ENCODE assay signal across 1 cellular context in the genomic region with DNA sequence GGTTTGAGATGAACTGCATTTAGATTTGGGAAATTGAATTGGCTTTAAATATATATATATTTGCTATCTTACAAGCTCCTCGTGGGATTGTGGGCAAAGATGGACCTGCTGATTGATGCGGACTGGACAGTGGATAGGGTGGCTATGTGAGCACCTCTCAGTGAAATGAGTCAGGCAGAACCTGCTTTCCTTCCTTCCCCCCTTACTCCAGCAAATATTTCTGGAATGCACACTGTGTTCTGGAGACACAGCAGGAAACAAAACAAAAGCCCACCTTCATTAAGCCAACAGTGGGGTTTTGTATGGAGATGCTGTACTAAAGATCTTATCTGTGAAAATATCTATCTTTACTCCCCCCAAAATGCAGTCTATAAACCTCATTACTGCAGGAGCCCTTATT.
TF ChIP-seq lines count a peak whose summit lies in the region.

No MANE protein-coding gene starts in this region.

TF ChIP-seq in GM23338, 12 proteins besides CTCF, POLR2A, EP300 and RAD21 (continued from another document):
- TF ChIP-seq, protein P1, sequence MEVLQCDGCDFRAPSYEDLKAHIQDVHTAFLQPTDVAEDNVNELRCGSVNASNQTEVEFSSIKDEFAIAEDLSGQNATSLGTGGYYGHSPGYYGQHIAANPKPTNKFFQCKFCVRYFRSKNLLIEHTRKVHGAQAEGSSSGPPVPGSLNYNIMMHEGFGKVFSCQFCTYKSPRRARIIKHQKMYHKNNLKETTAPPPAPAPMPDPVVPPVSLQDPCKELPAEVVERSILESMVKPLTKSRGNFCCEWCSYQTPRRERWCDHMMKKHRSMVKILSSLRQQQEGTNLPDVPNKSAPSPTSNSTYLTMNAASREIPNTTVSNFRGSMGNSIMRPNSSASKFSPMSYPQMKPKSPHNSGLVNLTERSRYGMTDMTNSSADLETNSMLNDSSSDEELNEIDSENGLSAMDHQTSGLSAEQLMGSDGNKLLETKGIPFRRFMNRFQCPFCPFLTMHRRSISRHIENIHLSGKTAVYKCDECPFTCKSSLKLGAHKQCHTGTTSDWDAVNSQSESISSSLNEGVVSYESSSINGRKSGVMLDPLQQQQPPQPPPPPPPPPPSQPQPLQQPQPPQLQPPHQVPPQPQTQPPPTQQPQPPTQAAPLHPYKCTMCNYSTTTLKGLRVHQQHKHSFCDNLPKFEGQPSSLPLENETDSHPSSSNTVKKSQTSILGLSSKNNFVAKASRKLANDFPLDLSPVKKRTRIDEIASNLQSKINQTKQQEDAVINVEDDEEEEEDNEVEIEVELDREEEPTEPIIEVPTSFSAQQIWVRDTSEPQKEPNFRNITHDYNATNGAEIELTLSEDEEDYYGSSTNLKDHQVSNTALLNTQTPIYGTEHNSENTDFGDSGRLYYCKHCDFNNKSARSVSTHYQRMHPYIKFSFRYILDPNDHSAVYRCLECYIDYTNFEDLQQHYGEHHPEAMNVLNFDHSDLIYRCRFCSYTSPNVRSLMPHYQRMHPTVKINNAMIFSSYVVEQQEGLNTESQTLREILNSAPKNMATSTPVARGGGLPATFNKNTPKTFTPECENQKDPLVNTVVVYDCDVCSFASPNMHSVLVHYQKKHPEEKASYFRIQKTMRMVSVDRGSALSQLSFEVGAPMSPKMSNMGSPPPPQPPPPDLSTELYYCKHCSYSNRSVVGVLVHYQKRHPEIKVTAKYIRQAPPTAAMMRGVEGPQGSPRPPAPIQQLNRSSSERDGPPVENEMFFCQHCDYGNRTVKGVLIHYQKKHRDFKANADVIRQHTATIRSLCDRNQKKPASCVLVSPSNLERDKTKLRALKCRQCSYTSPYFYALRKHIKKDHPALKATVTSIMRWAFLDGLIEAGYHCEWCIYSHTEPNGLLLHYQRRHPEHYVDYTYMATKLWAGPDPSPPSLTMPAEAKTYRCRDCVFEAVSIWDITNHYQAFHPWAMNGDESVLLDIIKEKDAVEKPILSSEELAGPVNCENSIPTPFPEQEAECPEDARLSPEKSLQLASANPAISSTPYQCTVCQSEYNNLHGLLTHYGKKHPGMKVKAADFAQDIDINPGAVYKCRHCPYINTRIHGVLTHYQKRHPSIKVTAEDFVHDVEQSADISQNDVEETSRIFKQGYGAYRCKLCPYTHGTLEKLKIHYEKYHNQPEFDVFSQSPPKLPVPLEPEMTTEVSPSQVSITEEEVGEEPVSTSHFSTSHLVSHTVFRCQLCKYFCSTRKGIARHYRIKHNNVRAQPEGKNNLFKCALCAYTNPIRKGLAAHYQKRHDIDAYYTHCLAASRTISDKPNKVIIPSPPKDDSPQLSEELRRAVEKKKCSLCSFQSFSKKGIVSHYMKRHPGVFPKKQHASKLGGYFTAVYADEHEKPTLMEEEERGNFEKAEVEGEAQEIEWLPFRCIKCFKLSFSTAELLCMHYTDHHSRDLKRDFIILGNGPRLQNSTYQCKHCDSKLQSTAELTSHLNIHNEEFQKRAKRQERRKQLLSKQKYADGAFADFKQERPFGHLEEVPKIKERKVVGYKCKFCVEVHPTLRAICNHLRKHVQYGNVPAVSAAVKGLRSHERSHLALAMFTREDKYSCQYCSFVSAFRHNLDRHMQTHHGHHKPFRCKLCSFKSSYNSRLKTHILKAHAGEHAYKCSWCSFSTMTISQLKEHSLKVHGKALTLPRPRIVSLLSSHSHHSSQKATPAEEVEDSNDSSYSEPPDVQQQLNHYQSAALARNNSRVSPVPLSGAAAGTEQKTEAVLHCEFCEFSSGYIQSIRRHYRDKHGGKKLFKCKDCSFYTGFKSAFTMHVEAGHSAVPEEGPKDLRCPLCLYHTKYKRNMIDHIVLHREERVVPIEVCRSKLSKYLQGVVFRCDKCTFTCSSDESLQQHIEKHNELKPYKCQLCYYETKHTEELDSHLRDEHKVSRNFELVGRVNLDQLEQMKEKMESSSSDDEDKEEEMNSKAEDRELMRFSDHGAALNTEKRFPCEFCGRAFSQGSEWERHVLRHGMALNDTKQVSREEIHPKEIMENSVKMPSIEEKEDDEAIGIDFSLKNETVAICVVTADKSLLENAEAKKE (CRISPR knock-in tag; IDR thresholded peaks at IDR 0.05) = no peak
- TF ChIP-seq NANOG (IDR thresholded peaks at IDR 0.05; ENCODE audit: borderline replicate concordance) = no peak
- no peak for TF ChIP-seq ZNF114 (CRISPR knock-in tag; IDR thresholded peaks at IDR 0.05)
- TF ChIP-seq EZH2 (IDR thresholded peaks at IDR 0.05; ENCODE audit: low read depth, unreplicated experiment) = no peak
- TF ChIP-seq POLR2AphosphoS5 (IDR thresholded peaks at IDR 0.05; ENCODE audit: low read depth) = no peak
- no peak for TF ChIP-seq STAT1 (IDR thresholded peaks at IDR 0.05; ENCODE audit: unreplicated experiment)
- TF ChIP-seq, protein P2, sequence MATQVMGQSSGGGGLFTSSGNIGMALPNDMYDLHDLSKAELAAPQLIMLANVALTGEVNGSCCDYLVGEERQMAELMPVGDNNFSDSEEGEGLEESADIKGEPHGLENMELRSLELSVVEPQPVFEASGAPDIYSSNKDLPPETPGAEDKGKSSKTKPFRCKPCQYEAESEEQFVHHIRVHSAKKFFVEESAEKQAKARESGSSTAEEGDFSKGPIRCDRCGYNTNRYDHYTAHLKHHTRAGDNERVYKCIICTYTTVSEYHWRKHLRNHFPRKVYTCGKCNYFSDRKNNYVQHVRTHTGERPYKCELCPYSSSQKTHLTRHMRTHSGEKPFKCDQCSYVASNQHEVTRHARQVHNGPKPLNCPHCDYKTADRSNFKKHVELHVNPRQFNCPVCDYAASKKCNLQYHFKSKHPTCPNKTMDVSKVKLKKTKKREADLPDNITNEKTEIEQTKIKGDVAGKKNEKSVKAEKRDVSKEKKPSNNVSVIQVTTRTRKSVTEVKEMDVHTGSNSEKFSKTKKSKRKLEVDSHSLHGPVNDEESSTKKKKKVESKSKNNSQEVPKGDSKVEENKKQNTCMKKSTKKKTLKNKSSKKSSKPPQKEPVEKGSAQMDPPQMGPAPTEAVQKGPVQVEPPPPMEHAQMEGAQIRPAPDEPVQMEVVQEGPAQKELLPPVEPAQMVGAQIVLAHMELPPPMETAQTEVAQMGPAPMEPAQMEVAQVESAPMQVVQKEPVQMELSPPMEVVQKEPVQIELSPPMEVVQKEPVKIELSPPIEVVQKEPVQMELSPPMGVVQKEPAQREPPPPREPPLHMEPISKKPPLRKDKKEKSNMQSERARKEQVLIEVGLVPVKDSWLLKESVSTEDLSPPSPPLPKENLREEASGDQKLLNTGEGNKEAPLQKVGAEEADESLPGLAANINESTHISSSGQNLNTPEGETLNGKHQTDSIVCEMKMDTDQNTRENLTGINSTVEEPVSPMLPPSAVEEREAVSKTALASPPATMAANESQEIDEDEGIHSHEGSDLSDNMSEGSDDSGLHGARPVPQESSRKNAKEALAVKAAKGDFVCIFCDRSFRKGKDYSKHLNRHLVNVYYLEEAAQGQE (IDR thresholded peaks at IDR 0.05; ENCODE audit: unreplicated experiment) = no peak
- TF ChIP-seq, protein P3, sequence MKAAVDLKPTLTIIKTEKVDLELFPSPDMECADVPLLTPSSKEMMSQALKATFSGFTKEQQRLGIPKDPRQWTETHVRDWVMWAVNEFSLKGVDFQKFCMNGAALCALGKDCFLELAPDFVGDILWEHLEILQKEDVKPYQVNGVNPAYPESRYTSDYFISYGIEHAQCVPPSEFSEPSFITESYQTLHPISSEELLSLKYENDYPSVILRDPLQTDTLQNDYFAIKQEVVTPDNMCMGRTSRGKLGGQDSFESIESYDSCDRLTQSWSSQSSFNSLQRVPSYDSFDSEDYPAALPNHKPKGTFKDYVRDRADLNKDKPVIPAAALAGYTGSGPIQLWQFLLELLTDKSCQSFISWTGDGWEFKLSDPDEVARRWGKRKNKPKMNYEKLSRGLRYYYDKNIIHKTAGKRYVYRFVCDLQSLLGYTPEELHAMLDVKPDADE (IDR thresholded peaks at IDR 0.05) = no peak
